ENCODE assay signal across 12 cellular contexts in the genomic region with DNA sequence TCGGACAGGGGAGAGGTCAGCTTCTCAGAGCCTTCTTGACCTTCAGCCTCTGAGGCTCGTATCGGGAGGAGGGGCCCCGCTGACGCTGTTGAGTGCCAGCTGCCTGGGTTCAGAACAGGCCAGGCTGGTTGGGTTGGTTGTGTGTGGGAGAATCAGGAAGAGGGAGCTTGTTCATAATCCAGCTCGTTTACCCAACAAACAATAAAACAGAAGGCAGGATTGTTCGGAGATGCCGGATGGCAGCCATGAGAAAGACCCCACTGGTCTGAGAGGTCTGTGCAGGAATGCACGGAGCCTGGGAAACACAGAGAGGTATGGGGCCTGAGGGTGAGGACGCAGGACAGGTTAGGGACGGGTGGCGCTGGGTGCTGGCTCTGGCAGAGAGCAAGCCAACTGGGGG. TPM values are rescaled to one million over a fixed set of nuclear protein-coding genes. Genes with fewer than 3 reads are reported as not detected.
DNase-seq lines count a peak whose midpoint lies in the region; ATAC-seq and TF ChIP-seq lines count a peak whose summit lies in the region.
"Had no signal": no experiment of that assay in that cellular context is flagged by ENCODE, and none has a peak within 500 bp of the region (broad histone marks: within the 10 kb centered on the region; RNA-seq: fewer than 3 reads in every experiment).

No MANE protein-coding gene starts in this region.

- H3K4me2 ChIP-seq in HCT116 (ENCODE audit: low read length) = 0 out of 2 replicates have a peak overlapping the region, but pooled peaks have one; percentile 21

- no peak for TF ChIP-seq RAD21 in HCT116 (IDR thresholded peaks at IDR 0.05; ENCODE audit: low read depth)

- no peak for DNase-seq in HCT116 (ENCODE audit: low read depth, low spot score)
- DNase-seq in Peyer's patch = peak in 2 of 3 donors; percentile 87 to 88
- DNase-seq in left lobe of liver (ENCODE audit: low spot score) = peak; percentile 47
- DNase-seq in sigmoid colon = peak; percentile 46
- DNase-seq in T-helper 1 cell = no peak
- no peak for DNase-seq in adrenal gland
- DNase-seq: C1 segment of cervical spinal cord; GF-D8; H7; mesendoderm; stimulated activated CD4-positive, alpha-beta T cell treated with anti-CD3 and anti-CD28 coated beads, Interleukin-4, amount 100 ng/mL, for 1 hour had no signal

- H3K36me3 ChIP-seq in HCT116 (ENCODE audit: control insufficient read depth in 1 of 2, insufficient read depth in 2 of 2, low read length in 2 of 2) (no peaks in the 10 kb centered on the region), Peyer's patch (no peaks in the 10 kb centered on the region), sigmoid colon (no peaks in the 10 kb centered on the region), adrenal gland (replicated peaks in 1 of 2) (no peaks in the 10 kb centered on the region)

- H3K27ac ChIP-seq in HCT116 (ENCODE audit: low read depth, low read length) (no peak overlapping the region), Peyer's patch (peak overlapping the region in 3 of 4 donors; percentile 46 to 82 (median 55)), sigmoid colon (no peak overlapping the region), adrenal gland (no peak overlapping the region)

- H2AFZ ChIP-seq in HCT116 (ENCODE audit: low read depth, low read length, poor library complexity, severe bottlenecking) = no peak overlapping the region

- ATAC-seq in HCT116 = no peak
- ATAC-seq in left lobe of liver = no peak
- no peak for ATAC-seq in HG02840 (IDR thresholded peaks at IDR 0.05; ENCODE audit: low FRiP score, unreplicated experiment)

- WGBS in sigmoid colon, 2 donors = 15 to 61% methylated on average over 12 of the region's 12 CpGs
- 75 to 84% (median 79%) methylated on average over 9 to 12 of the region's 12 CpGs for WGBS in adrenal gland, 4 donors

- CTCF ChIA-PET in HCT116 (lab: Charles Lee) = no interaction called here

- H3K4me1 ChIP-seq in HCT116 (ENCODE audit: control insufficient read depth in 1 of 2, insufficient read depth in 2 of 2, low read length in 2 of 2) = peaks cover 14 to 39% of the 10 kb centered on the region in 2 experiments
- H3K4me1 ChIP-seq in Peyer's patch = peaks cover 0 to 10% (median 0%) of the 10 kb centered on the region in 4 donors
- H3K4me1 ChIP-seq in sigmoid colon = peaks cover 0 to 11% (median 10%) of the 10 kb centered on the region in 4 donors
- H3K4me1 ChIP-seq in adrenal gland (replicated peaks in 1 of 2) = no peaks in the 10 kb centered on the region

- no peak for TF ChIP-seq EP300 in sigmoid colon (IDR thresholded peaks at IDR 0.05)

- BruUV-seq in HCT116 (replicated peaks; lab: Mats Ljungman, UMichigan) = no TSS peak

- intact Hi-C loops in HCT116 (cut with micrococcal nuclease) (no loop called here), sigmoid colon (cut with DNase I) (no loop called here), adrenal gland (cut with DNase I) (no loop called here)

- H3K27me3 ChIP-seq in HCT116 (ENCODE audit: insufficient read depth, low read length) (no peaks in the 10 kb centered on the region), Peyer's patch (no peaks in the 10 kb centered on the region), sigmoid colon (peaks cover 0 to 7% (median 0%) of the 10 kb centered on the region in 3 donors), adrenal gland (no peaks in the 10 kb centered on the region)

- H3K4me3 ChIP-seq in HCT116 (replicated peaks in 1 of 2; ENCODE audit: low read depth in 1 of 2, low read length in 2 of 2) (no peak overlapping the region), Peyer's patch (peak overlapping the region in 2 of 4 donors; percentile 27 to 36), sigmoid colon (no peak overlapping the region), adrenal gland (no peak overlapping the region)

- POLR2A ChIA-PET in HCT116 (lab: Charles Lee) = no interaction called here

- TF ChIP-seq POLR2A in HCT116 (IDR thresholded peaks at IDR 0.05; ENCODE audit: borderline replicate concordance, extremely low read depth, insufficient read depth, insufficient read length) (no peak), Peyer's patch (IDR thresholded peaks at IDR 0.05) (peak in 1 of 2 donors; percentile 34), sigmoid colon (IDR thresholded peaks at IDR 0.05) (no peak), adrenal gland (IDR thresholded peaks at IDR 0.05) (no peak)

- no peak for TF ChIP-seq CTCF in HCT116 (IDR thresholded peaks at IDR 0.05 in 2 of 3, conservative IDR thresholded peaks at IDR 0.05 in 1 of 3; ENCODE audit: borderline replicate concordance in 1 of 3, insufficient read depth in 1 of 3, low read depth in 2 of 3, low read length in 2 of 3)
- TF ChIP-seq CTCF in Peyer's patch (IDR thresholded peaks at IDR 0.05) = no peak
- no peak for TF ChIP-seq CTCF in sigmoid colon (IDR thresholded peaks at IDR 0.05)
- no peak for TF ChIP-seq CTCF in adrenal gland (IDR thresholded peaks at IDR 0.05)

- no peaks in the 10 kb centered on the region for H3K9me2 ChIP-seq in HCT116 (ENCODE audit: insufficient read depth)

- H4K20me1 ChIP-seq in HCT116 (ENCODE audit: insufficient read depth) = no peaks in the 10 kb centered on the region

- RAD21 ChIA-PET in HCT116 (lab: Charles Lee; ENCODE audit: low non-redundant PET in 1 of 2, low total read pairs in 2 of 2, uncharacterized antibody in 2 of 2, unreplicated experiment in 2 of 2) = no interaction called here

- H3K79me2 ChIP-seq in HCT116 (ENCODE audit: insufficient read depth, low read length) = no peaks in the 10 kb centered on the region

- H3K9me3 ChIP-seq in HCT116 (ENCODE audit: control insufficient read depth in 1 of 2, insufficient read depth in 1 of 2, low read depth in 1 of 2, low read length in 2 of 2) = no peaks in the 10 kb centered on the region
- no peaks in the 10 kb centered on the region for H3K9me3 ChIP-seq in Peyer's patch
- no peaks in the 10 kb centered on the region for H3K9me3 ChIP-seq in sigmoid colon
- H3K9me3 ChIP-seq in adrenal gland (replicated peaks in 1 of 3) = no peaks in the 10 kb centered on the region

- no peak overlapping the region; the same call in 1 of the 2 replicates for H3K9ac ChIP-seq in HCT116 (ENCODE audit: low read length)

TF ChIP-seq in HCT116, 20 proteins besides CTCF, POLR2A, EP300 and RAD21:
- TF ChIP-seq SP1 (IDR thresholded peaks at IDR 0.05; ENCODE audit: low read depth) = 0 out of 2 replicates have a peak, but pooled peaks have one; percentile 31
- TF ChIP-seq SIN3A (IDR thresholded peaks at IDR 0.05; ENCODE audit: low read depth) = no peak
- no peak for TF ChIP-seq EZH2 (IDR thresholded peaks at IDR 0.05)
- TF ChIP-seq, protein P1, sequence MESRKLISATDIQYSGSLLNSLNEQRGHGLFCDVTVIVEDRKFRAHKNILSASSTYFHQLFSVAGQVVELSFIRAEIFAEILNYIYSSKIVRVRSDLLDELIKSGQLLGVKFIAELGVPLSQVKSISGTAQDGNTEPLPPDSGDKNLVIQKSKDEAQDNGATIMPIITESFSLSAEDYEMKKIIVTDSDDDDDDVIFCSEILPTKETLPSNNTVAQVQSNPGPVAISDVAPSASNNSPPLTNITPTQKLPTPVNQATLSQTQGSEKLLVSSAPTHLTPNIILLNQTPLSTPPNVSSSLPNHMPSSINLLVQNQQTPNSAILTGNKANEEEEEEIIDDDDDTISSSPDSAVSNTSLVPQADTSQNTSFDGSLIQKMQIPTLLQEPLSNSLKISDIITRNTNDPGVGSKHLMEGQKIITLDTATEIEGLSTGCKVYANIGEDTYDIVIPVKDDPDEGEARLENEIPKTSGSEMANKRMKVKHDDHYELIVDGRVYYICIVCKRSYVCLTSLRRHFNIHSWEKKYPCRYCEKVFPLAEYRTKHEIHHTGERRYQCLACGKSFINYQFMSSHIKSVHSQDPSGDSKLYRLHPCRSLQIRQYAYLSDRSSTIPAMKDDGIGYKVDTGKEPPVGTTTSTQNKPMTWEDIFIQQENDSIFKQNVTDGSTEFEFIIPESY (IDR thresholded peaks at IDR 0.05; ENCODE audit: extremely low read depth, insufficient replicate concordance, low read length) = no peak

RNA-seq across cellular contexts. Expression of a gene that starts 31.6 kb away (rescaled TPM):
- total RNA-seq in HCT116 (2021; ENCODE audit: unreplicated experiment) (16.9 TPM), Peyer's patch (100 to 1,000 TPM in 1 of 4 donors, 10 to 100 TPM in 3; 26.1 to 109 (median 56.6) TPM), left lobe of liver (33.8 TPM), sigmoid colon (10 to 100 TPM in 3 of 4 donors, 1 to 10 TPM in 1; 8.0 to 43.8 (median 16.8) TPM), adrenal gland (1 to 10 TPM in 7 of 8 donors, under 1 TPM in 1; 0.95 to 6.4 (median 4.1) TPM)
- polyA plus RNA-seq in HCT116 (2012) = 7.1 and 7.3 TPM in 2 replicates
- polyA plus RNA-seq in sigmoid colon (1 to 10 TPM; 3.5 to 4.4 (median 3.6) TPM), adrenal gland (1 to 10 TPM in 2 of 3 donors, under 1 TPM in 1; 0.77 to 2.0 (median 1.6) TPM)

Comparison
In these comparisons a context has a peak if more than half of its experiments do, and no peak if none do; other contexts are left out.
1. DNase-seq: peak in Peyer's patch (2 of 3), left lobe of liver (single experiment) and sigmoid colon (single experiment); none in HCT116 (single experiment), T-helper 1 cell (0 of 5) and adrenal gland (0 of 7).
2. H3K27ac ChIP-seq: peak in Peyer's patch (3 of 4); none in HCT116 (single experiment), sigmoid colon (0 of 4) and adrenal gland (0 of 5).